In genomic region chr13:30156826-30157615, GRCh38 we compare ENCODE assay signal across 15 cellular contexts.
DNase-seq lines count a peak whose midpoint lies in the region; ATAC-seq and TF ChIP-seq lines count a peak whose summit lies in the region.
"Had no signal": no experiment of that assay in that cellular context is flagged by ENCODE, and none has a peak within 500 bp of the region (broad histone marks: within the 10 kb centered on the region; RNA-seq: fewer than 3 reads in every experiment).

No MANE protein-coding gene starts in this region.

- ATAC-seq in GM18505 (IDR thresholded peaks at IDR 0.05; ENCODE audit: unreplicated experiment), result peak; percentile 17
- ATAC-seq in GM21515 (IDR thresholded peaks at IDR 0.05; ENCODE audit: unreplicated experiment), result peak; percentile 36
- ATAC-seq in HG03565 (IDR thresholded peaks at IDR 0.05; ENCODE audit: unreplicated experiment), result peak; percentile 12
- no peak for ATAC-seq in HG03159 (IDR thresholded peaks at IDR 0.05; ENCODE audit: unreplicated experiment)
- ATAC-seq: lower lobe of right lung had no signal

- peaks cover 23% of the 10 kb centered on the region for H3K9me3 Mint-ChIP-seq in neural progenitor cell
- H3K9me3 Mint-ChIP-seq: nephron had no signal

- no peak overlapping the region for H3K4me2 ChIP-seq in neural progenitor cell

- peak overlapping the region; percentile 22 for H3K4me3 Mint-ChIP-seq in neural progenitor cell
- H3K4me3 Mint-ChIP-seq: nephron had no signal

- no peaks in the 10 kb centered on the region for H3K36me3 ChIP-seq in neural progenitor cell
- H3K36me3 ChIP-seq: HAP-1, lower lobe of right lung had no signal

- no peak overlapping the region for H2AFZ ChIP-seq in neural progenitor cell (replicated peaks)

- H3K79me2 ChIP-seq in neural progenitor cell (ENCODE audit: low read depth), result no peaks in the 10 kb centered on the region

- no peaks in the 10 kb centered on the region for H3K9me3 ChIP-seq in neural progenitor cell (ENCODE audit: low read depth)
- H3K9me3 ChIP-seq: HAP-1, lower lobe of right lung had no signal

- no peak for TF ChIP-seq POLR2A in GM18505 (IDR thresholded peaks at IDR 0.05; ENCODE audit: borderline replicate concordance, extremely low read depth, insufficient read depth, insufficient read length)

- peaks cover 8% of the 10 kb centered on the region for H3K27me3 Mint-ChIP-seq in neural progenitor cell (ENCODE audit: insufficient read depth, low read depth)

- H3F3A ChIP-seq in neural progenitor cell (ENCODE audit: low read depth), result no peaks in the 10 kb centered on the region

- no peaks in the 10 kb centered on the region for H4K20me1 ChIP-seq in neural progenitor cell (ENCODE audit: low read depth)

- H3K4me1 Mint-ChIP-seq in neural progenitor cell, result peaks cover 54% of the 10 kb centered on the region
- H3K4me1 Mint-ChIP-seq: nephron had no signal

- H3K27ac Mint-ChIP-seq in neural progenitor cell, result peak overlapping the region; percentile 27
- H3K27ac Mint-ChIP-seq: nephron had no signal

- H3K27me3 ChIP-seq in neural progenitor cell, result no peaks in the 10 kb centered on the region

- H3K36me3 Mint-ChIP-seq in neural progenitor cell, result no peaks in the 10 kb centered on the region

- H3K27ac ChIP-seq in neural progenitor cell, result no peak overlapping the region
- H3K27ac ChIP-seq: lower lobe of right lung had no signal

- no peaks in the 10 kb centered on the region for H3K4me1 ChIP-seq in neural progenitor cell
- H3K4me1 ChIP-seq: HAP-1, lower lobe of right lung had no signal

- no peak overlapping the region for H3K9ac ChIP-seq in neural progenitor cell

- TF ChIP-seq CTCF in neural progenitor cell (IDR thresholded peaks at IDR 0.05), result no peak

- no peak overlapping the region for H3K4me3 ChIP-seq in neural progenitor cell
- H3K4me3 ChIP-seq: HAP-1, lower lobe of right lung had no signal

- DNase-seq in neural progenitor cell (ENCODE audit: low spot score), result no peak
- no peak for DNase-seq in effector CD4-positive, alpha-beta T cell
- DNase-seq in NCI-H774 (lab: John Stamatoyannopoulos, UW), result no peak
- DNase-seq: C1 segment of cervical spinal cord, Kasumi-1, lower lobe of right lung, Right ventricle myocardium superior, substantia nigra, T1000 had no signal
